29 cellular contexts compared by ENCODE assay signal in the genomic region with DNA sequence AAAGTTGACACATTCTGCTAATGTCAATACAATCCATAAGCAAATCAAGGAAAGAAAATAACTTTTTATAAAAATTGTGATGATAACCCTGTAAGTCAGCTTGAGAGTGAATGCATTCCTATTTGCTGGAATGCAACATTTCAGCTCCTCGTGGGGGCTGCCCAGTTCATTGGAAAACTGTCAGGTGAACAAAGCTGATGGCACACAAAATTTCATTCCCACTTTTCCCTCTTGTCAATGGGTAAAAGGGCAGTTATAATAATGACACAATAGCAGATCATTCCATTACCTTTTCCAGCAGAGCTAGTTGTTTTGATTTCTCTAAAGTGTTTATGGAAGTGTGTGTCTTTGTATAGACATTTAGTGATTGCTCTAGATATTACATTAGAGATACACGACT.
DNase-seq lines count a peak whose midpoint lies in the region; TF ChIP-seq lines count a peak whose summit lies in the region.
"Had no signal": no experiment of that assay in that cellular context is flagged by ENCODE, and none has a peak within 500 bp of the region (broad histone marks: within the 10 kb centered on the region; RNA-seq: fewer than 3 reads in every experiment).

No MANE protein-coding gene starts in this region.

- H3K27me3 ChIP-seq in neural cell (ENCODE audit: insufficient read depth, low read depth, low read length) = no peaks in the 10 kb centered on the region
- H3K27me3 ChIP-seq: BE2C; BLaER1; BLaER1 treated with 17β-estradiol and CSF1 and Interleukin-3, amounts not matched to agents 10 nM and 100 nM had no signal

- H2AFZ ChIP-seq in neural cell (ENCODE audit: low read depth, low read length) = no peak overlapping the region

- CTCF ChIA-PET in HEK293 (lab: Yijun Ruan, JAX) = no interaction called here

- no peaks in the 10 kb centered on the region for H3K4me1 ChIP-seq in HEK293 (ENCODE audit: control insufficient read depth, insufficient read depth, low read length)
- H3K4me1 ChIP-seq: A549; BLaER1; BLaER1 treated with 17β-estradiol and CSF1 and Interleukin-3, amounts not matched to agents 10 nM and 100 nM; Caco-2 had no signal

- DNase-seq in KG1 (lab: John Stamatoyannopoulos, UW) (no peak), hepatic stellate cell (ENCODE audit: low spot score) (no peak)
- DNase-seq: 8988T; ACHN; AML-193; BE2C; C1 segment of cervical spinal cord; Caco-2; Calu3; CD4-positive, alpha-beta memory T cell; CD4-positive, alpha-beta T cell; CD4-positive, CD25-positive, alpha-beta regulatory T cell; CD8-positive, alpha-beta memory T cell; CD8-positive, alpha-beta T cell; COR-L47; DMS 273 treated with DMSO at 0.1 percent for 48 hours; DMS153; DMS53; DMS79; DMS79 treated with DMSO at 0.1 percent for 48 hours; DND-41; EL had no signal

- TF ChIP-seq CTCF in HEK293 (tag by site-specific recombination; IDR thresholded peaks at IDR 0.05) (no peak), neural cell (IDR thresholded peaks at IDR 0.05; ENCODE audit: poor library complexity, severe bottlenecking) (no peak)

- H3K4me3 ChIP-seq in HEK293 (ENCODE audit: low read depth, low read length) (no peak overlapping the region), neural cell (ENCODE audit: low read length) (no peak overlapping the region)
- H3K4me3 ChIP-seq: A549; BLaER1; BLaER1 treated with 17β-estradiol and CSF1 and Interleukin-3, amounts not matched to agents 10 nM and 100 nM had no signal

- H3K9ac ChIP-seq in neural cell (ENCODE audit: low read length) = no peak overlapping the region
- H3K9ac ChIP-seq: BLaER1; BLaER1 treated with 17β-estradiol and CSF1 and Interleukin-3, amounts not matched to agents 10 nM and 100 nM had no signal

- peak; percentile 43 for TF ChIP-seq EP300 in neural cell (conservative IDR thresholded peaks at IDR 0.05; ENCODE audit: poor library complexity, severe bottlenecking)

- H3K9me2 ChIP-seq in neural cell (ENCODE audit: insufficient read depth, low read length) = no peaks in the 10 kb centered on the region

- H3K9me3 ChIP-seq in HEK293 (ENCODE audit: control insufficient read depth, insufficient read depth, low read depth, low read length) (no peaks in the 10 kb centered on the region), neural cell (ENCODE audit: low read length) (no peaks in the 10 kb centered on the region)
- H3K9me3 ChIP-seq: A549; BE2C; BLaER1; BLaER1 treated with 17β-estradiol and CSF1 and Interleukin-3, amounts not matched to agents 10 nM and 100 nM; Caco-2 had no signal

- no peaks in the 10 kb centered on the region for H3K36me3 ChIP-seq in HEK293 (ENCODE audit: control insufficient read depth in 2 of 2, insufficient read depth in 1 of 2, low read length in 2 of 2)
- H3K36me3 ChIP-seq in neural cell (ENCODE audit: insufficient read depth, low read length) = no peaks in the 10 kb centered on the region
- H3K36me3 ChIP-seq: BE2C; BLaER1; BLaER1 treated with 17β-estradiol and CSF1 and Interleukin-3, amounts not matched to agents 10 nM and 100 nM had no signal

- H3K4me2 ChIP-seq in neural cell (ENCODE audit: low read length) = no peak overlapping the region
- H3K4me2 ChIP-seq: A549; BLaER1; BLaER1 treated with 17β-estradiol and CSF1 and Interleukin-3, amounts not matched to agents 10 nM and 100 nM had no signal

- H4K20me1 ChIP-seq in neural cell (ENCODE audit: insufficient read depth) = no peaks in the 10 kb centered on the region
- H4K20me1 ChIP-seq: BLaER1; BLaER1 treated with 17β-estradiol and CSF1 and Interleukin-3, amounts not matched to agents 10 nM and 100 nM had no signal

- H3K79me2 ChIP-seq in neural cell (replicated peaks; ENCODE audit: insufficient read depth, low read length) = no peaks in the 10 kb centered on the region

- POLR2A ChIA-PET in HEK293 (lab: Yijun Ruan, JAX) = no interaction called here

- H3K27ac ChIP-seq in HEK293 (ENCODE audit: extremely low read depth, low read depth, low read length) (no peak overlapping the region), neural cell (ENCODE audit: low read length) (no peak overlapping the region)
- H3K27ac ChIP-seq: 22Rv1; A549; BLaER1; BLaER1 treated with 17β-estradiol and CSF1 and Interleukin-3, amounts not matched to agents 10 nM and 100 nM; C4-2B had no signal

- TF ChIP-seq RAD21 in neural cell (conservative IDR thresholded peaks at IDR 0.05) = no peak

- H3F3A ChIP-seq in neural cell (ENCODE audit: insufficient read depth, low read length, poor library complexity, severe bottlenecking) = no peaks in the 10 kb centered on the region

TF ChIP-seq in HEK293, 187 proteins besides CTCF, POLR2A, EP300 and RAD21:
- TF ChIP-seq ZNF626 (tag by site-specific recombination; IDR thresholded peaks at IDR 0.05) (no peak), PBX3 (CRISPR knock-in tag; IDR thresholded peaks at IDR 0.05) (no peak), ZNF549 (tag by site-specific recombination; IDR thresholded peaks at IDR 0.05) (peak; percentile 76), ZNF280C (tag by site-specific recombination; IDR thresholded peaks at IDR 0.05) (no peak)
TF ChIP-seq in HEK293: peak in this region for 1.

TF ChIP-seq in neural cell, 6 proteins besides CTCF, POLR2A, EP300 and RAD21:
- TF ChIP-seq, protein P1, sequence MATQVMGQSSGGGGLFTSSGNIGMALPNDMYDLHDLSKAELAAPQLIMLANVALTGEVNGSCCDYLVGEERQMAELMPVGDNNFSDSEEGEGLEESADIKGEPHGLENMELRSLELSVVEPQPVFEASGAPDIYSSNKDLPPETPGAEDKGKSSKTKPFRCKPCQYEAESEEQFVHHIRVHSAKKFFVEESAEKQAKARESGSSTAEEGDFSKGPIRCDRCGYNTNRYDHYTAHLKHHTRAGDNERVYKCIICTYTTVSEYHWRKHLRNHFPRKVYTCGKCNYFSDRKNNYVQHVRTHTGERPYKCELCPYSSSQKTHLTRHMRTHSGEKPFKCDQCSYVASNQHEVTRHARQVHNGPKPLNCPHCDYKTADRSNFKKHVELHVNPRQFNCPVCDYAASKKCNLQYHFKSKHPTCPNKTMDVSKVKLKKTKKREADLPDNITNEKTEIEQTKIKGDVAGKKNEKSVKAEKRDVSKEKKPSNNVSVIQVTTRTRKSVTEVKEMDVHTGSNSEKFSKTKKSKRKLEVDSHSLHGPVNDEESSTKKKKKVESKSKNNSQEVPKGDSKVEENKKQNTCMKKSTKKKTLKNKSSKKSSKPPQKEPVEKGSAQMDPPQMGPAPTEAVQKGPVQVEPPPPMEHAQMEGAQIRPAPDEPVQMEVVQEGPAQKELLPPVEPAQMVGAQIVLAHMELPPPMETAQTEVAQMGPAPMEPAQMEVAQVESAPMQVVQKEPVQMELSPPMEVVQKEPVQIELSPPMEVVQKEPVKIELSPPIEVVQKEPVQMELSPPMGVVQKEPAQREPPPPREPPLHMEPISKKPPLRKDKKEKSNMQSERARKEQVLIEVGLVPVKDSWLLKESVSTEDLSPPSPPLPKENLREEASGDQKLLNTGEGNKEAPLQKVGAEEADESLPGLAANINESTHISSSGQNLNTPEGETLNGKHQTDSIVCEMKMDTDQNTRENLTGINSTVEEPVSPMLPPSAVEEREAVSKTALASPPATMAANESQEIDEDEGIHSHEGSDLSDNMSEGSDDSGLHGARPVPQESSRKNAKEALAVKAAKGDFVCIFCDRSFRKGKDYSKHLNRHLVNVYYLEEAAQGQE (IDR thresholded peaks at IDR 0.05; ENCODE audit: borderline replicate concordance) = peak; percentile 93
- peak; percentile 37 for TF ChIP-seq POLR2AphosphoS5 (IDR thresholded peaks at IDR 0.05)
- TF ChIP-seq EZH2 (IDR thresholded peaks at IDR 0.05; ENCODE audit: borderline replicate concordance, insufficient read depth, low read length, poor library complexity, severe bottlenecking) = no peak
